ENCODE assay signal across 8 cellular contexts in genomic region chr1:37471345-37472231, GRCh38. TPM values are rescaled to one million over a fixed set of nuclear protein-coding genes. Genes with fewer than 3 reads are reported as not detected.
A peak's percentile ranks its signal among the peaks of the same experiment; 100 is the strongest.
DNase-seq lines count a peak whose midpoint lies in the region; ATAC-seq and TF ChIP-seq lines count a peak whose summit lies in the region.

No MANE protein-coding gene starts in this region.

- TF ChIP-seq CTCF in SK-N-SH (IDR thresholded peaks at IDR 0.05) (no peak), esophagus muscularis mucosa (IDR thresholded peaks at IDR 0.05) (no peak), uterus (IDR thresholded peaks at IDR 0.05) (no peak)

- intact Hi-C loops in esophagus muscularis mucosa (cut with DNase I) (no loop called here), uterus (cut with DNase I; ENCODE audit: low total_unique reads) (no loop called here)

- H3K36me3 Mint-ChIP-seq in activated naive CD4-positive, alpha-beta T cell treated with anti-CD3 and anti-CD28 coated beads, Interleukin-2, amount 10 ng/mL, durations not matched to agents 7 days and 5 days: peaks cover 17% of the 10 kb centered on the region

- no peak for ATAC-seq in HG03108 (IDR thresholded peaks at IDR 0.05; ENCODE audit: unreplicated experiment)

- H3K4me2 ChIP-seq in SK-N-SH: peak overlapping the region; percentile 93

- H3K4me1 Mint-ChIP-seq in activated naive CD4-positive, alpha-beta T cell treated with anti-CD3 and anti-CD28 coated beads, Interleukin-2, amount 10 ng/mL, durations not matched to agents 7 days and 5 days: peaks cover 40% of the 10 kb centered on the region

- TF ChIP-seq POLR2A in esophagus muscularis mucosa (IDR thresholded peaks at IDR 0.05; ENCODE audit: low read depth) (peak; percentile 17), uterus (IDR thresholded peaks at IDR 0.05) (peak in 1 of 2 donors; percentile 29)

- H3K4me1 ChIP-seq in SK-N-SH (ENCODE audit: control insufficient read depth in 1 of 2, insufficient read depth in 2 of 2, low read depth in 1 of 2, low read length in 1 of 2): peaks cover 41 to 46% of the 10 kb centered on the region in 2 experiments
- peaks cover 51 to 56% (median 53%) of the 10 kb centered on the region in 4 donors for H3K4me1 ChIP-seq in esophagus muscularis mucosa
- peaks cover 32 to 45% of the 10 kb centered on the region in 2 donors for H3K4me1 ChIP-seq in muscle layer of duodenum (ENCODE audit: control insufficient read depth in 1 of 2, insufficient read depth in 2 of 2, low read length in 2 of 2)
- peaks cover 7 to 18% of the 10 kb centered on the region in 2 donors for H3K4me1 ChIP-seq in uterus

- H3K4me3 ChIP-seq in SK-N-SH (ENCODE audit: low read depth in 2 of 2, low read length in 1 of 2) (peak overlapping the region; percentile 26 to 51), esophagus muscularis mucosa (peak overlapping the region; percentile 27 to 47 (median 40)), muscle layer of duodenum (ENCODE audit: low read depth in 1 of 2, low read length in 2 of 2) (peak overlapping the region in 1 of 2 donors; percentile 1), uterus (peak overlapping the region in 1 of 2 donors; percentile 20)

- POLR2A ChIA-PET in SK-N-SH (lab: Yijun Ruan, JAX): interaction anchor here (1.0 kb wide), 2 partner anchors 14 to 43 kb away, joined by 3 to 4 read pairs; partner anchors contain the start of gene MEAF6

- H3K9me3 ChIP-seq in SK-N-SH: no peaks in the 10 kb centered on the region
- no peaks in the 10 kb centered on the region for H3K9me3 ChIP-seq in esophagus muscularis mucosa
- H3K9me3 ChIP-seq in muscle layer of duodenum (ENCODE audit: control insufficient read depth in 1 of 2, low read length in 2 of 2): no peaks in the 10 kb centered on the region
- no peaks in the 10 kb centered on the region for H3K9me3 ChIP-seq in uterus

- CTCF ChIA-PET in activated naive CD4-positive, alpha-beta T cell treated with anti-CD3 and anti-CD28 coated beads, Interleukin-2, amount 10 ng/mL, durations not matched to agents 7 days and 5 days (lab: Charles Lee): interaction anchor here (0.6 to 8.4 kb wide), 4 partner anchors 13 to 61 kb away, joined by 3 to 78 read pairs (median 5); no protein-coding TSS in a partner anchor
- CTCF ChIA-PET in SK-N-SH (lab: Yijun Ruan, JAX): interaction anchor here (1.5 to 18.1 kb wide), 4 partner anchors 14 to 43 kb away, joined by 3 to 170 read pairs (median 65); partner anchors contain the start of gene MEAF6

- peak overlapping the region; percentile 89 to 92 for H3K27ac ChIP-seq in SK-N-SH (ENCODE audit: low read depth in 2 of 2, low read length in 1 of 2)
- peak overlapping the region; percentile 97 to 99 (median 98) for H3K27ac ChIP-seq in esophagus muscularis mucosa (replicated peaks in 1 of 4)
- H3K27ac ChIP-seq in muscle layer of duodenum (ENCODE audit: low read length): peak overlapping the region; percentile 71
- peak overlapping the region; percentile 85 to 94 for H3K27ac ChIP-seq in uterus

- peaks cover 42% of the 10 kb centered on the region for H3K79me2 ChIP-seq in SK-N-SH (ENCODE audit: insufficient read depth)

- TF ChIP-seq RAD21 in SK-N-SH (IDR thresholded peaks at IDR 0.05; ENCODE audit: low read length): no peak

- H3K9me2 ChIP-seq in SK-N-SH: no peaks in the 10 kb centered on the region

- H3K27me3 ChIP-seq in SK-N-SH (ENCODE audit: insufficient read depth) (no peaks in the 10 kb centered on the region), esophagus muscularis mucosa (no peaks in the 10 kb centered on the region), muscle layer of duodenum (ENCODE audit: low read depth, low read length) (no peaks in the 10 kb centered on the region), uterus (no peaks in the 10 kb centered on the region)

- H3K36me3 ChIP-seq in SK-N-SH (replicated peaks in 1 of 2; ENCODE audit: control insufficient read depth in 1 of 2, insufficient read depth in 2 of 2, low read length in 1 of 2): no peaks in the 10 kb centered on the region
- peaks cover 0 to 5% (median 0%) of the 10 kb centered on the region in 4 donors for H3K36me3 ChIP-seq in esophagus muscularis mucosa
- H3K36me3 ChIP-seq in muscle layer of duodenum (ENCODE audit: control insufficient read depth in 1 of 2, insufficient read depth in 2 of 2, low read length in 2 of 2): no peaks in the 10 kb centered on the region
- H3K36me3 ChIP-seq in uterus: no peaks in the 10 kb centered on the region

- WGBS in SK-N-SH (ENCODE audit: low lambda C conversion rate): 4% methylated on average over 12 of the region's 13 CpGs
- WGBS in esophagus muscularis mucosa: 6% methylated on average over 13 of the region's 13 CpGs

- H3K9me3 Mint-ChIP-seq in activated naive CD4-positive, alpha-beta T cell treated with anti-CD3 and anti-CD28 coated beads, Interleukin-2, amount 10 ng/mL, durations not matched to agents 7 days and 5 days: no peaks in the 10 kb centered on the region

- no peak for DNase-seq in activated naive CD4-positive, alpha-beta T cell treated with anti-CD3 and anti-CD28 coated beads, Interleukin-2, amount 10 ng/mL, durations not matched to agents 7 days and 5 days
- no peak for DNase-seq in activated naive CD4-positive, alpha-beta T cell treated with Interleukin-2 at 50 U/mL for 16 hours
- peak; percentile 80 for DNase-seq in SK-N-SH
- DNase-seq in esophagus muscularis mucosa (ENCODE audit: extremely low spot score): no peak
- peak; percentile 66 to 78 for DNase-seq in uterus
- no peak for DNase-seq in NCI-H345 treated with DMSO at 0.1 percent for 48 hours (lab: John Stamatoyannopoulos, UW; ENCODE audit: unreplicated experiment)

- H2AFZ ChIP-seq in SK-N-SH (ENCODE audit: low read depth): peak overlapping the region; percentile 58

- TF ChIP-seq EP300 in SK-N-SH (IDR thresholded peaks at IDR 0.05; ENCODE audit: borderline replicate concordance in 1 of 2, low read depth in 1 of 2, low read length in 1 of 2) (no peak), esophagus muscularis mucosa (IDR thresholded peaks at IDR 0.05) (no peak)

- H3K27ac Mint-ChIP-seq in activated naive CD4-positive, alpha-beta T cell treated with anti-CD3 and anti-CD28 coated beads, Interleukin-2, amount 10 ng/mL, durations not matched to agents 7 days and 5 days: peak overlapping the region; percentile 73

- no peaks in the 10 kb centered on the region for H3K27me3 Mint-ChIP-seq in activated naive CD4-positive, alpha-beta T cell treated with anti-CD3 and anti-CD28 coated beads, Interleukin-2, amount 10 ng/mL, durations not matched to agents 7 days and 5 days

- H4K20me1 ChIP-seq in SK-N-SH (ENCODE audit: insufficient read depth): no peaks in the 10 kb centered on the region

- H3K4me3 Mint-ChIP-seq in activated naive CD4-positive, alpha-beta T cell treated with anti-CD3 and anti-CD28 coated beads, Interleukin-2, amount 10 ng/mL, durations not matched to agents 7 days and 5 days: no peak overlapping the region

- peaks cover 23% of the 10 kb centered on the region for H3F3A ChIP-seq in SK-N-SH (replicated peaks; ENCODE audit: insufficient read depth)

- H3K9ac ChIP-seq in SK-N-SH: peak overlapping the region; percentile 75

TF ChIP-seq in SK-N-SH, 30 proteins besides CTCF, POLR2A, EP300 and RAD21 (continues in another document):
- no peak for TF ChIP-seq RCOR1 (IDR thresholded peaks at IDR 0.05; ENCODE audit: low read length)
- TF ChIP-seq POLR2AphosphoS5 (IDR thresholded peaks at IDR 0.05; ENCODE audit: low read depth, low read length): 0 out of 2 replicates have a peak, but pooled peaks have one; percentile 49
- TF ChIP-seq SIN3A (IDR thresholded peaks at IDR 0.05; ENCODE audit: borderline replicate concordance, low read depth, low read length): no peak; the same call in 1 of the 2 replicates
- TF ChIP-seq NFIC (IDR thresholded peaks at IDR 0.05; ENCODE audit: borderline replicate concordance): peak; percentile 58
- peak; percentile 95 for TF ChIP-seq FOSL2 (IDR thresholded peaks at IDR 0.05; ENCODE audit: borderline replicate concordance, low read depth)
- peak; percentile 91 for TF ChIP-seq JUND (IDR thresholded peaks at IDR 0.05)
- TF ChIP-seq, protein P1, sequence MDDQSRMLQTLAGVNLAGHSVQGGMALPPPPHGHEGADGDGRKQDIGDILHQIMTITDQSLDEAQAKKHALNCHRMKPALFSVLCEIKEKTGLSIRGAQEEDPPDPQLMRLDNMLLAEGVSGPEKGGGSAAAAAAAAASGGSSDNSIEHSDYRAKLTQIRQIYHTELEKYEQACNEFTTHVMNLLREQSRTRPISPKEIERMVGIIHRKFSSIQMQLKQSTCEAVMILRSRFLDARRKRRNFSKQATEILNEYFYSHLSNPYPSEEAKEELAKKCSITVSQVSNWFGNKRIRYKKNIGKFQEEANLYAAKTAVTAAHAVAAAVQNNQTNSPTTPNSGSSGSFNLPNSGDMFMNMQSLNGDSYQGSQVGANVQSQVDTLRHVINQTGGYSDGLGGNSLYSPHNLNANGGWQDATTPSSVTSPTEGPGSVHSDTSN (IDR thresholded peaks at IDR 0.05): no peak; the same call in 1 of the 2 replicates
- peak; percentile 54 for TF ChIP-seq ELF1 (IDR thresholded peaks at IDR 0.05)
- TF ChIP-seq RXRA (IDR thresholded peaks at IDR 0.05; ENCODE audit: borderline replicate concordance, low read depth): peak; percentile 42; the same call in 1 of the 2 replicates
- peak; percentile 42; the same call in 1 of the 2 replicates for TF ChIP-seq MXI1 (IDR thresholded peaks at IDR 0.05; ENCODE audit: low read depth, low read length)
- peak; percentile 72 for TF ChIP-seq TCF12 (IDR thresholded peaks at IDR 0.05)

RNA-seq across cellular contexts. Expression of gene ZC3H12A, which starts 2.8 kb away (rescaled TPM):
- 7.4 and 8.9 TPM in 2 replicates for polyA plus RNA-seq in SK-N-SH (2012; rRNA removed)
- 3.4 and 4.3 TPM in 2 replicates for polyA plus RNA-seq in SK-N-SH (2012; cell fraction: cytosol; rRNA removed)
- polyA plus RNA-seq in SK-N-SH (2012; cell fraction: nucleus; rRNA removed): 24.6 and 24.8 TPM in 2 replicates
- total RNA-seq in esophagus muscularis mucosa: 10 to 100 TPM in 3 of 4 donors, 1 to 10 TPM in 1; 9.6 to 23.5 (median 11.7) TPM
- 10 to 100 TPM in 1 of 4 donors, 1 to 10 TPM in 3; 2.5 to 11.5 (median 8.5) TPM for total RNA-seq in uterus

RNA-seq across cellular contexts. Expression of gene MEAF6, which starts 43.0 kb away (rescaled TPM):
- polyA plus RNA-seq in SK-N-SH (2012; rRNA removed): 47.2 and 60.5 TPM in 2 replicates
- polyA plus RNA-seq in SK-N-SH (2012; cell fraction: cytosol; rRNA removed): 69.0 and 74.2 TPM in 2 replicates
- polyA plus RNA-seq in SK-N-SH (2012; cell fraction: nucleus; rRNA removed): 25.1 and 39.1 TPM in 2 replicates
- total RNA-seq in esophagus muscularis mucosa (100 to 1,000 TPM in 1 of 4 donors, 10 to 100 TPM in 3; 55.2 to 100 (median 78.3) TPM), uterus (100 to 1,000 TPM in 1 of 4 donors, 10 to 100 TPM in 3; 39.1 to 186 (median 69.1) TPM)

Comparison
In these comparisons a context has a peak if more than half of its experiments do, and no peak if none do; other contexts are left out.
1. DNase-seq: peak in SK-N-SH (single experiment) and uterus (2 of 2); none in activated naive CD4-positive, alpha-beta T cell treated with anti-CD3 and anti-CD28 coated beads, Interleukin-2, amount 10 ng/mL, durations not matched to agents 7 days and 5 days (single experiment), activated naive CD4-positive, alpha-beta T cell treated with Interleukin-2 at 50 U/mL for 16 hours (single experiment), esophagus muscularis mucosa (single experiment) and NCI-H345 treated with DMSO at 0.1 percent for 48 hours (single experiment).
2. Peak in every context shown above with its lines, with median percentiles within 50 percentile points of each other: H3K27ac ChIP-seq.